In genomic region chr1:19310720-19311502, GRCh38 we compare ENCODE assay signal across 8 cellular contexts. TPM values are rescaled to one million over a fixed set of nuclear protein-coding genes. Genes with fewer than 3 reads are reported as not detected.
A peak's percentile ranks its signal among the peaks of the same experiment; 100 is the strongest.
DNase-seq lines count a peak whose midpoint lies in the region; ATAC-seq, FAIRE-seq and TF ChIP-seq lines count a peak whose summit lies in the region.

No MANE protein-coding gene starts in this region.

- CTCF ChIA-PET in HepG2 (lab: Yijun Ruan, JAX; ENCODE audit: low intra/inter-chr PET ratio, low total read pairs) = no interaction called here

- POLR2A ChIA-PET in HepG2 (lab: Yijun Ruan, JAX) = interaction anchor here (0.6 to 4.7 kb wide), 4 partner anchors 42 to 60 kb away, joined by 3 to 21 read pairs (median 4); partner anchors contain the start of genes EMC1 and MRTO4

- ATAC-seq in HepG2 (peak; percentile 49), HG02973 (IDR thresholded peaks at IDR 0.05; ENCODE audit: unreplicated experiment) (no peak), GM18858 (IDR thresholded peaks at IDR 0.05; ENCODE audit: unreplicated experiment) (no peak)

- H3K9ac ChIP-seq in HepG2 (ENCODE audit: insufficient read depth, low read depth, low read length) = peak overlapping the region; percentile 94

- no peaks in the 10 kb centered on the region; the same call in 1 of the 2 replicates for H4K20me1 ChIP-seq in HepG2 (ENCODE audit: insufficient read depth, low read length)

- 29% methylated on average over 13 of the region's 13 CpGs for WGBS in HepG2 (ENCODE audit: low lambda C conversion rate)
- WGBS in thyroid gland, 2 donors = 43 to 44% methylated on average over 12 to 13 of the region's 13 CpGs

- peak; percentile 37 for FAIRE-seq in HepG2 (lab: Jason Lieb, UNC)

- H3K79me2 ChIP-seq in HepG2 (ENCODE audit: insufficient read depth, low read length) = peaks cover 27% of the 10 kb centered on the region

- H3K4me1 ChIP-seq in HepG2 (ENCODE audit: insufficient read depth, low read length) (peaks cover 64% of the 10 kb centered on the region), thyroid gland (peaks cover 9 to 20% of the 10 kb centered on the region in 2 donors)

- TF ChIP-seq CTCF in astrocyte of the spinal cord (IDR thresholded peaks at IDR 0.05; ENCODE audit: low read depth, low read length) = no peak
- no peak for TF ChIP-seq CTCF in HepG2 (CRISPR knock-in tag; IDR thresholded peaks at IDR 0.05)
- TF ChIP-seq CTCF in thyroid gland (IDR thresholded peaks at IDR 0.05) = no peak

- peak; percentile 47 for DNase-seq in D341Med (ENCODE audit: low spot score)
- peak; percentile 23 for DNase-seq in KBM-7
- peak; percentile 16 for DNase-seq in astrocyte of the spinal cord (ENCODE audit: low read depth, low spot score)
- peak; percentile 22 for DNase-seq in HepG2 (ENCODE audit: low spot score)
- peak in 1 of 2 donors; percentile 14 for DNase-seq in thyroid gland
- DNase-seq in kidney glomerular epithelial cell (lab: John Stamatoyannopoulos, UW) = no peak

- H2AFZ ChIP-seq in HepG2 (ENCODE audit: low read length) = no peak overlapping the region

- TSS peak; percentile 63 for BruUV-seq in HepG2 (replicated peaks; lab: Mats Ljungman, UMichigan)

- no peaks in the 10 kb centered on the region for H3K9me3 ChIP-seq in HepG2 (ENCODE audit: low read length)
- no peaks in the 10 kb centered on the region for H3K9me3 ChIP-seq in thyroid gland

- H3K4me2 ChIP-seq in HepG2 (ENCODE audit: low read depth, low read length) = peak overlapping the region; percentile 85

- no peak for TF ChIP-seq RAD21 in HepG2 (CRISPR knock-in tag; IDR thresholded peaks at IDR 0.05)

- H3K27ac ChIP-seq in HepG2 (ENCODE audit: extremely low read length, insufficient read depth, low read length) (peak overlapping the region; percentile 77), thyroid gland (no peak overlapping the region)

- TF ChIP-seq POLR2A in HepG2 (IDR thresholded peaks at IDR 0.05; ENCODE audit: insufficient read depth in 1 of 2, low read depth in 2 of 2, low read length in 2 of 2) = no peak
- no peak for TF ChIP-seq POLR2A in thyroid gland (IDR thresholded peaks at IDR 0.05)

- intact Hi-C loops in HepG2 (cut with micrococcal nuclease; ENCODE audit: unreplicated experiment) (loop anchor here (2.0 kb wide), 1 partner anchor 58 kb away; no protein-coding TSS in a partner anchor), thyroid gland (cut with DNase I) (no loop called here)

- TF ChIP-seq EP300 in HepG2 (IDR thresholded peaks at IDR 0.05; ENCODE audit: low read depth in 2 of 2, low read length in 2 of 2) = no peak
- TF ChIP-seq EP300 in HepG2 (CRISPR knock-in tag; IDR thresholded peaks at IDR 0.05; ENCODE audit: borderline replicate concordance) = no peak

- H3K27me3 ChIP-seq in HepG2 (ENCODE audit: control insufficient read depth in 1 of 2, insufficient read depth in 2 of 2, low read length in 2 of 2) (no peaks in the 10 kb centered on the region; a peak in 1 of 5 replicates), thyroid gland (no peaks in the 10 kb centered on the region)

- in situ Hi-C loops in KBM-7 (cut with MboI; ENCODE audit: low pct_unique_long_range_greater_than_20kb, low sequenced_read_pairs) = no loop called here
- in situ Hi-C loops in astrocyte of the spinal cord (cut with HindIII; ENCODE audit: low sequenced_read_pairs) = no loop called here
- in situ Hi-C loops in HepG2 (cut with HindIII; ENCODE audit: extremely low pct_ligation_motif_present, low pct_unique_long_range_greater_than_20kb) = no loop called here

- H3K36me3 ChIP-seq in HepG2 (replicated peaks in 1 of 2; ENCODE audit: control insufficient read depth in 1 of 2, insufficient read depth in 2 of 2, low read length in 2 of 2) (peaks cover 8 to 32% of the 10 kb centered on the region in 2 experiments; a peak in 4 of 5 replicates), thyroid gland (peaks cover 14 to 17% of the 10 kb centered on the region in 2 donors)

- H3K4me3 ChIP-seq in astrocyte of the spinal cord (ENCODE audit: low read depth, low read length) = peak overlapping the region; percentile 74
- H3K4me3 ChIP-seq in HepG2 (replicated peaks in 1 of 3; ENCODE audit: insufficient read depth in 1 of 3, low read depth in 2 of 3, low read length in 3 of 3) = peak overlapping the region; percentile 85 to 95 (median 93)
- peak overlapping the region in 2 of 3 donors; percentile 87 to 90 for H3K4me3 ChIP-seq in thyroid gland (replicated peaks in 1 of 3)

RNA-seq across cellular contexts. Expression of gene AKR7A2, which starts 1.0 kb away (rescaled TPM):
- total RNA-seq in HepG2 (2016; rRNA removed; fragmentation: Illumina TruSeq; extraction: Trizol) (75.6 and 91.8 TPM in 2 replicates), thyroid gland (100 to 1,000 TPM in 2 of 4 donors, 10 to 100 TPM in 2; 70.8 to 136 (median 110) TPM)
- 27.2 and 29.3 TPM in 2 replicates for total RNA-seq in HepG2 (2016; cell fraction: cytosol; rRNA removed; fragmentation: Illumina TruSeq; extraction: Trizol; ENCODE audit: low read depth)
- total RNA-seq in HepG2 (2016; cell fraction: insoluble cytoplasmic fraction; rRNA removed; fragmentation: Illumina TruSeq; extraction: Trizol) = 75.1 and 91.3 TPM in 2 replicates
- 38.5 and 45.3 TPM in 2 replicates for total RNA-seq in HepG2 (2016; cell fraction: membrane; rRNA removed; fragmentation: Illumina TruSeq; extraction: Trizol)
- 31.9 and 40.6 TPM in 2 replicates for total RNA-seq in HepG2 (2016; cell fraction: nucleus; rRNA removed; fragmentation: Illumina TruSeq; extraction: Trizol)
- polyA plus RNA-seq in HepG2 (2011; rRNA removed) = 40.8 and 45.2 TPM in 2 replicates
- 42.0 and 59.5 TPM in 2 replicates for polyA plus RNA-seq in HepG2 (2011; cell fraction: cytosol; rRNA removed)
- 20.7 and 23.1 TPM in 2 replicates for polyA plus RNA-seq in HepG2 (2011; cell fraction: nucleus; rRNA removed)
- 23.2 and 37.3 TPM in 2 replicates for polyA plus RNA-seq in HepG2 (2012)
- polyA plus RNA-seq in HepG2 (2016; cell fraction: cytosol; fragmentation: Illumina TruSeq; extraction: Trizol; ENCODE audit: low read depth) = 30.5 and 33.1 TPM in 2 replicates
- polyA plus RNA-seq in HepG2 (2016; cell fraction: insoluble cytoplasmic fraction; fragmentation: Illumina TruSeq; extraction: Trizol; ENCODE audit: low read depth) = 96.1 and 104 TPM in 2 replicates
- 33.3 and 38.2 TPM in 2 replicates for polyA plus RNA-seq in HepG2 (2016; cell fraction: membrane; fragmentation: Illumina TruSeq; extraction: Trizol; ENCODE audit: low read depth)
- 46.3 and 53.6 TPM in 2 replicates for polyA plus RNA-seq in HepG2 (2016; cell fraction: nucleus; fragmentation: Illumina TruSeq; extraction: Trizol; ENCODE audit: insufficient read depth, low read depth)
- polyA minus RNA-seq in HepG2 (2011; rRNA and poly(A)+ RNA removed; ENCODE audit: low replicate concordance) = 57.1 and 74.2 TPM in 2 replicates
- 23.5 and 26.5 TPM in 2 replicates for polyA minus RNA-seq in HepG2 (2011; cell fraction: cytosol; rRNA and poly(A)+ RNA removed)
- polyA minus RNA-seq in HepG2 (2011; cell fraction: nucleus; rRNA and poly(A)+ RNA removed) = 13.2 and 15.2 TPM in 2 replicates

RNA-seq across cellular contexts. Expression of gene SLC66A1, which starts 1.2 kb away (rescaled TPM):
- total RNA-seq in HepG2 (2016; rRNA removed; fragmentation: Illumina TruSeq; extraction: Trizol) = 8.5 and 18.9 TPM in 2 replicates
- total RNA-seq in HepG2 (2016; cell fraction: cytosol; rRNA removed; fragmentation: Illumina TruSeq; extraction: Trizol; ENCODE audit: low read depth) = 4.6 and 5.7 TPM in 2 replicates
- 9.7 and 20.6 TPM in 2 replicates for total RNA-seq in HepG2 (2016; cell fraction: insoluble cytoplasmic fraction; rRNA removed; fragmentation: Illumina TruSeq; extraction: Trizol)
- total RNA-seq in HepG2 (2016; cell fraction: membrane; rRNA removed; fragmentation: Illumina TruSeq; extraction: Trizol) = 8.2 and 8.3 TPM in 2 replicates
- total RNA-seq in HepG2 (2016; cell fraction: nucleus; rRNA removed; fragmentation: Illumina TruSeq; extraction: Trizol) = 17.2 and 20.6 TPM in 2 replicates
- 15.4 and 24.4 TPM in 2 replicates for polyA plus RNA-seq in HepG2 (2011; rRNA removed)
- 15.0 and 19.6 TPM in 2 replicates for polyA plus RNA-seq in HepG2 (2011; cell fraction: cytosol; rRNA removed)
- polyA plus RNA-seq in HepG2 (2011; cell fraction: nucleus; rRNA removed) = 21.9 and 23.2 TPM in 2 replicates
- 8.6 and 10.0 TPM in 2 replicates for polyA plus RNA-seq in HepG2 (2012)
- 4.3 and 5.7 TPM in 2 replicates for polyA plus RNA-seq in HepG2 (2016; cell fraction: cytosol; fragmentation: Illumina TruSeq; extraction: Trizol; ENCODE audit: low read depth)
- 8.0 and 11.5 TPM in 2 replicates for polyA plus RNA-seq in HepG2 (2016; cell fraction: insoluble cytoplasmic fraction; fragmentation: Illumina TruSeq; extraction: Trizol; ENCODE audit: low read depth)
- 6.1 and 8.5 TPM in 2 replicates for polyA plus RNA-seq in HepG2 (2016; cell fraction: membrane; fragmentation: Illumina TruSeq; extraction: Trizol; ENCODE audit: low read depth)
- 41.6 and 41.9 TPM in 2 replicates for polyA plus RNA-seq in HepG2 (2016; cell fraction: nucleus; fragmentation: Illumina TruSeq; extraction: Trizol; ENCODE audit: insufficient read depth, low read depth)
- 17.2 and 31.0 TPM in 2 replicates for polyA minus RNA-seq in HepG2 (2011; rRNA and poly(A)+ RNA removed; ENCODE audit: low replicate concordance)
- 7.4 and 8.9 TPM in 2 replicates for polyA minus RNA-seq in HepG2 (2011; cell fraction: cytosol; rRNA and poly(A)+ RNA removed)
- 9.9 and 11.1 TPM in 2 replicates for polyA minus RNA-seq in HepG2 (2011; cell fraction: nucleus; rRNA and poly(A)+ RNA removed)
- total RNA-seq in thyroid gland = 10 to 100 TPM; 17.6 to 24.6 (median 17.8) TPM

RNA-seq across cellular contexts. Expression of gene AKR7A3, which starts 22.3 kb away (rescaled TPM):
- 0.15 and 1.00 TPM in 2 replicates for total RNA-seq in HepG2 (2016; rRNA removed; fragmentation: Illumina TruSeq; extraction: Trizol)
- total RNA-seq in HepG2 (2016; cell fraction: cytosol; rRNA removed; fragmentation: Illumina TruSeq; extraction: Trizol; ENCODE audit: low read depth) = 0.18 TPM in 1 of 2 replicates, not detected in the other
- total RNA-seq in HepG2 (2016; cell fraction: insoluble cytoplasmic fraction; rRNA removed; fragmentation: Illumina TruSeq; extraction: Trizol) = 0.21 and 0.71 TPM in 2 replicates
- total RNA-seq in HepG2 (2016; cell fraction: membrane; rRNA removed; fragmentation: Illumina TruSeq; extraction: Trizol) = 0.28 and 0.46 TPM in 2 replicates
- 1.7 TPM in 2 replicates for total RNA-seq in HepG2 (2016; cell fraction: nucleus; rRNA removed; fragmentation: Illumina TruSeq; extraction: Trizol)
- polyA plus RNA-seq in HepG2 (2011; rRNA removed) = 0.58 and 1.0 TPM in 2 replicates
- polyA plus RNA-seq in HepG2 (2011; cell fraction: cytosol; rRNA removed) = 0.22 and 0.24 TPM in 2 replicates
- 4.2 and 5.2 TPM in 2 replicates for polyA plus RNA-seq in HepG2 (2011; cell fraction: nucleus; rRNA removed)
- 0.45 and 0.56 TPM in 2 replicates for polyA plus RNA-seq in HepG2 (2012)
- 0.25 and 0.31 TPM in 2 replicates for polyA plus RNA-seq in HepG2 (2016; cell fraction: cytosol; fragmentation: Illumina TruSeq; extraction: Trizol; ENCODE audit: low read depth)
- 0.17 and 0.23 TPM in 2 replicates for polyA plus RNA-seq in HepG2 (2016; cell fraction: insoluble cytoplasmic fraction; fragmentation: Illumina TruSeq; extraction: Trizol; ENCODE audit: low read depth)
- polyA plus RNA-seq in HepG2 (2016; cell fraction: membrane; fragmentation: Illumina TruSeq; extraction: Trizol; ENCODE audit: low read depth) = 0.11 and 0.15 TPM in 2 replicates
- 4.0 and 5.6 TPM in 2 replicates for polyA plus RNA-seq in HepG2 (2016; cell fraction: nucleus; fragmentation: Illumina TruSeq; extraction: Trizol; ENCODE audit: insufficient read depth, low read depth)
- 0.34 and 1.1 TPM in 2 replicates for polyA minus RNA-seq in HepG2 (2011; rRNA and poly(A)+ RNA removed; ENCODE audit: low replicate concordance)
- polyA minus RNA-seq in HepG2 (2011; cell fraction: cytosol; rRNA and poly(A)+ RNA removed) = not detected in 2 replicates
- polyA minus RNA-seq in HepG2 (2011; cell fraction: nucleus; rRNA and poly(A)+ RNA removed) = 0.99 and 1.0 TPM in 2 replicates
- total RNA-seq in thyroid gland = 1 to 10 TPM; 1.8 to 3.5 (median 2.3) TPM

RNA-seq across cellular contexts. Expression of gene MRTO4, which starts 59.3 kb away (rescaled TPM):
- total RNA-seq in HepG2 (2016; rRNA removed; fragmentation: Illumina TruSeq; extraction: Trizol) = 59.2 and 63.3 TPM in 2 replicates
- 13.9 and 15.0 TPM in 2 replicates for total RNA-seq in HepG2 (2016; cell fraction: cytosol; rRNA removed; fragmentation: Illumina TruSeq; extraction: Trizol; ENCODE audit: low read depth)
- total RNA-seq in HepG2 (2016; cell fraction: insoluble cytoplasmic fraction; rRNA removed; fragmentation: Illumina TruSeq; extraction: Trizol) = 60.4 and 64.9 TPM in 2 replicates
- 28.3 and 30.7 TPM in 2 replicates for total RNA-seq in HepG2 (2016; cell fraction: membrane; rRNA removed; fragmentation: Illumina TruSeq; extraction: Trizol)
- 33.6 and 42.6 TPM in 2 replicates for total RNA-seq in HepG2 (2016; cell fraction: nucleus; rRNA removed; fragmentation: Illumina TruSeq; extraction: Trizol)
- polyA plus RNA-seq in HepG2 (2011; rRNA removed) = 26.9 and 28.1 TPM in 2 replicates
- polyA plus RNA-seq in HepG2 (2011; cell fraction: cytosol; rRNA removed) = 30.3 and 30.6 TPM in 2 replicates
- 14.7 TPM in 2 replicates for polyA plus RNA-seq in HepG2 (2011; cell fraction: nucleus; rRNA removed)
- 25.4 and 26.7 TPM in 2 replicates for polyA plus RNA-seq in HepG2 (2012)
- polyA plus RNA-seq in HepG2 (2016; cell fraction: cytosol; fragmentation: Illumina TruSeq; extraction: Trizol; ENCODE audit: low read depth) = 13.0 and 14.1 TPM in 2 replicates
- 66.0 and 67.8 TPM in 2 replicates for polyA plus RNA-seq in HepG2 (2016; cell fraction: insoluble cytoplasmic fraction; fragmentation: Illumina TruSeq; extraction: Trizol; ENCODE audit: low read depth)
- 18.8 and 20.4 TPM in 2 replicates for polyA plus RNA-seq in HepG2 (2016; cell fraction: membrane; fragmentation: Illumina TruSeq; extraction: Trizol; ENCODE audit: low read depth)
- polyA plus RNA-seq in HepG2 (2016; cell fraction: nucleus; fragmentation: Illumina TruSeq; extraction: Trizol; ENCODE audit: insufficient read depth, low read depth) = 58.4 and 65.8 TPM in 2 replicates
- polyA minus RNA-seq in HepG2 (2011; rRNA and poly(A)+ RNA removed; ENCODE audit: low replicate concordance) = 24.1 and 67.1 TPM in 2 replicates
- polyA minus RNA-seq in HepG2 (2011; cell fraction: cytosol; rRNA and poly(A)+ RNA removed) = 7.8 TPM in 2 replicates
- 16.9 and 21.1 TPM in 2 replicates for polyA minus RNA-seq in HepG2 (2011; cell fraction: nucleus; rRNA and poly(A)+ RNA removed)
- total RNA-seq in thyroid gland = 10 to 100 TPM; 16.0 to 19.5 (median 17.5) TPM

RNA-seq across cellular contexts. Expression of gene EMC1, which starts 59.6 kb away (rescaled TPM):
- total RNA-seq in HepG2 (2016; rRNA removed; fragmentation: Illumina TruSeq; extraction: Trizol) = 22.1 and 61.3 TPM in 2 replicates
- total RNA-seq in HepG2 (2016; cell fraction: cytosol; rRNA removed; fragmentation: Illumina TruSeq; extraction: Trizol; ENCODE audit: low read depth) = 10.9 and 11.1 TPM in 2 replicates
- 19.7 and 63.8 TPM in 2 replicates for total RNA-seq in HepG2 (2016; cell fraction: insoluble cytoplasmic fraction; rRNA removed; fragmentation: Illumina TruSeq; extraction: Trizol)
- 9.9 and 11.1 TPM in 2 replicates for total RNA-seq in HepG2 (2016; cell fraction: membrane; rRNA removed; fragmentation: Illumina TruSeq; extraction: Trizol)
- 63.2 and 69.4 TPM in 2 replicates for total RNA-seq in HepG2 (2016; cell fraction: nucleus; rRNA removed; fragmentation: Illumina TruSeq; extraction: Trizol)
- 38.0 and 41.8 TPM in 2 replicates for polyA plus RNA-seq in HepG2 (2011; rRNA removed)
- 25.5 and 33.1 TPM in 2 replicates for polyA plus RNA-seq in HepG2 (2011; cell fraction: cytosol; rRNA removed)
- polyA plus RNA-seq in HepG2 (2011; cell fraction: nucleus; rRNA removed) = 95.2 and 109 TPM in 2 replicates
- polyA plus RNA-seq in HepG2 (2012) = 43.3 and 52.6 TPM in 2 replicates
- 2.6 and 3.2 TPM in 2 replicates for polyA plus RNA-seq in HepG2 (2016; cell fraction: cytosol; fragmentation: Illumina TruSeq; extraction: Trizol; ENCODE audit: low read depth)
- 16.4 and 18.7 TPM in 2 replicates for polyA plus RNA-seq in HepG2 (2016; cell fraction: insoluble cytoplasmic fraction; fragmentation: Illumina TruSeq; extraction: Trizol; ENCODE audit: low read depth)
- 3.9 and 5.8 TPM in 2 replicates for polyA plus RNA-seq in HepG2 (2016; cell fraction: membrane; fragmentation: Illumina TruSeq; extraction: Trizol; ENCODE audit: low read depth)
- polyA plus RNA-seq in HepG2 (2016; cell fraction: nucleus; fragmentation: Illumina TruSeq; extraction: Trizol; ENCODE audit: insufficient read depth, low read depth) = 85.8 and 96.2 TPM in 2 replicates
- 58.6 and 79.4 TPM in 2 replicates for polyA minus RNA-seq in HepG2 (2011; rRNA and poly(A)+ RNA removed; ENCODE audit: low replicate concordance)
- 32.4 and 33.9 TPM in 2 replicates for polyA minus RNA-seq in HepG2 (2011; cell fraction: cytosol; rRNA and poly(A)+ RNA removed)
- 40.7 and 45.0 TPM in 2 replicates for polyA minus RNA-seq in HepG2 (2011; cell fraction: nucleus; rRNA and poly(A)+ RNA removed)
- 10 to 100 TPM; 32.8 to 54.1 (median 43.0) TPM for total RNA-seq in thyroid gland
